In the genomic region with DNA sequence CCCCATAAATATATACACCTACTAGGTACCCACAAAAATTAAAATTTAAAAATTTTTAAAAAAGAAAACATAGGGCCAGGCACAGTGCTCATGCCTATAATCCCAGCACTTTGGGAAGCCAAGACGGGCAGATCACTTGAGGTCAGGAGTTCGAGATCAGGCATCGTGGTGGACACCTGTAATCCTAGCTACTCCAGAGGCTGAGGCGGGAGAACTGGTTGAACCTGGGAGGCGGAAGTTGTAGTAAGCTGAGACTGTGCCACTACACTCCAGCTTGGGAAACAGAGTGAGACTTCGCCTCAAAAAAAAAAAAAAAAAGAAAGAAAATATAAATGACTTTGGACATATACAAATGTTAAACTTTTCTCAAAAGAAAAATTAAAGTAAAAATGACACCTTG, we compare ENCODE assay signal across 13 cellular contexts. TPM values are rescaled to one million over a fixed set of nuclear protein-coding genes. Genes with fewer than 3 reads are reported as not detected.
A peak's percentile ranks its signal among the peaks of the same experiment; 100 is the strongest.
DNase-seq lines count a peak whose midpoint lies in the region; ATAC-seq and TF ChIP-seq lines count a peak whose summit lies in the region.
"Had no signal": no experiment of that assay in that cellular context is flagged by ENCODE, and none has a peak within 500 bp of the region (broad histone marks: within the 10 kb centered on the region; RNA-seq: fewer than 3 reads in every experiment).

No MANE protein-coding gene starts in this region.

- peaks cover 51% of the 10 kb centered on the region for H3K4me1 ChIP-seq in GM23338 (ENCODE audit: insufficient read depth)

- H3K4me1 Mint-ChIP-seq in GM23338 (peaks cover 40% of the 10 kb centered on the region), T-helper 17 cell (peaks cover 26% of the 10 kb centered on the region), progenitor cell of endocrine pancreas (ENCODE audit: low read depth) (peaks cover 5% of the 10 kb centered on the region)

- no peak overlapping the region for H3K4me2 ChIP-seq in GM23338

- no peaks in the 10 kb centered on the region for H3K9me2 ChIP-seq in GM23338 (ENCODE audit: insufficient read depth)

- peaks cover 35% of the 10 kb centered on the region for H4K20me1 ChIP-seq in GM23338 (replicated peaks; ENCODE audit: insufficient read depth)

- no peak overlapping the region for H3K27ac ChIP-seq in GM23338 (ENCODE audit: low read depth)

- H3K9me3 ChIP-seq in T-helper 17 cell (ENCODE audit: control insufficient read depth, low read length, poor library complexity, severe bottlenecking): no peaks in the 10 kb centered on the region
- H3K9me3 ChIP-seq: Caco-2 had no signal

- H3K27me3 ChIP-seq in GM23338 (ENCODE audit: insufficient read depth): no peaks in the 10 kb centered on the region

- no peaks in the 10 kb centered on the region; the same call in 1 of the 2 replicates for H3K36me3 ChIP-seq in GM23338 (ENCODE audit: insufficient read depth)

- no peaks in the 10 kb centered on the region for H3F3A ChIP-seq in GM23338 (replicated peaks; ENCODE audit: low read depth)

- H3K9me3 Mint-ChIP-seq in GM23338: no peaks in the 10 kb centered on the region
- no peaks in the 10 kb centered on the region for H3K9me3 Mint-ChIP-seq in progenitor cell of endocrine pancreas (ENCODE audit: low read depth)
- H3K9me3 Mint-ChIP-seq: CD8-positive, alpha-beta memory T cell; H9 had no signal

- H3K27ac Mint-ChIP-seq in GM23338 (no peak overlapping the region), T-helper 17 cell (peak overlapping the region; percentile 14), progenitor cell of endocrine pancreas (peak overlapping the region; percentile 24)

- peak; percentile 26; the same call in 2 of the 3 replicates for ATAC-seq in GM23338
- ATAC-seq in T-helper 17 cell: no peak
- ATAC-seq in esophagus mucosa: peak; percentile 62
- ATAC-seq: HepG2 had no signal

- no peak for TF ChIP-seq CTCF in GM23338 (conservative IDR thresholded peaks at IDR 0.05; ENCODE audit: low read depth in 2 of 2)
- no peak for TF ChIP-seq CTCF in progenitor cell of endocrine pancreas (IDR thresholded peaks at IDR 0.05; ENCODE audit: unreplicated experiment)

- H3K27me3 Mint-ChIP-seq in GM23338 (ENCODE audit: insufficient read depth, low read depth, poor library complexity) (peaks cover 4% of the 10 kb centered on the region), T-helper 17 cell (no peaks in the 10 kb centered on the region), progenitor cell of endocrine pancreas (no peaks in the 10 kb centered on the region)
- H3K27me3 Mint-ChIP-seq: CD8-positive, alpha-beta memory T cell had no signal

- peaks cover 96% of the 10 kb centered on the region for H3K79me2 ChIP-seq in GM23338 (replicated peaks; ENCODE audit: insufficient read depth)

- no peak overlapping the region for H2AFZ ChIP-seq in GM23338

- H3K4me3 ChIP-seq in GM23338: no peak overlapping the region

- H3K4me3 Mint-ChIP-seq in GM23338 (no peak overlapping the region; the same call in 2 of the 3 replicates), T-helper 17 cell (no peak overlapping the region), progenitor cell of endocrine pancreas (ENCODE audit: low read depth) (no peak overlapping the region)
- H3K4me3 Mint-ChIP-seq: CD8-positive, alpha-beta memory T cell; H9 had no signal

- H3K36me3 Mint-ChIP-seq in GM23338 (ENCODE audit: low read depth) (peaks cover 9% of the 10 kb centered on the region; the same call in 1 of the 3 replicates), T-helper 17 cell (ENCODE audit: low read depth) (no peaks in the 10 kb centered on the region), progenitor cell of endocrine pancreas (ENCODE audit: insufficient read depth) (no peaks in the 10 kb centered on the region)

- DNase-seq in GM23338 (ENCODE audit: low spot score): no peak
- DNase-seq in T-helper 17 cell: no peak
- DNase-seq in progenitor cell of endocrine pancreas (ENCODE audit: low spot score, unreplicated experiment): no peak
- DNase-seq in DMS79 (lab: John Stamatoyannopoulos, UW): no peak
- DNase-seq in stimulated activated CD4-positive, alpha-beta T cell treated with anti-CD3 and anti-CD28 coated beads, Interleukin-4, amount 100 ng/mL, for 24 hours: no peak
- no peak for DNase-seq in stimulated activated CD4-positive, alpha-beta T cell treated with anti-CD3 and anti-CD28 coated beads, Interleukin-2, amount 100 ng/mL, for 48 hours
- DNase-seq: CD8-positive, alpha-beta memory T cell; DMS53; GOT3; H9 had no signal

TF ChIP-seq in GM23338, 12 proteins besides CTCF, POLR2A, EP300 and RAD21:
- TF ChIP-seq ZNF114 (CRISPR knock-in tag; IDR thresholded peaks at IDR 0.05): no peak
- TF ChIP-seq ZNF331 (CRISPR knock-in tag; IDR thresholded peaks at IDR 0.05; ENCODE audit: low read depth): no peak
- no peak for TF ChIP-seq NANOG (IDR thresholded peaks at IDR 0.05; ENCODE audit: borderline replicate concordance)
- no peak for TF ChIP-seq POLR2AphosphoS5 (IDR thresholded peaks at IDR 0.05; ENCODE audit: low read depth)
- TF ChIP-seq CREB1 (CRISPR knock-in tag; IDR thresholded peaks at IDR 0.05; ENCODE audit: low read depth): no peak

RNA-seq across cellular contexts. Expression of gene RNF38, which starts 33.3 kb away (rescaled TPM):
- 60.3 and 61.9 TPM in 2 replicates for total RNA-seq in GM23338 (2014; rRNA removed; shearing (Covaris generic))
- 13.7 and 15.6 TPM in 2 replicates for polyA plus RNA-seq in GM23338 (2016; fragmentation: Nextera tagmentation; extraction: Ambion mirVana)
- total RNA-seq in T-helper 17 cell: 10 to 100 TPM; 87.3 to 94.4 TPM
- total RNA-seq in esophagus mucosa: 15.5 TPM
- total RNA-seq in progenitor cell of endocrine pancreas: 64.7 and 68.3 TPM in 2 replicates
